30 cellular contexts compared by ENCODE assay signal in the genomic region with DNA sequence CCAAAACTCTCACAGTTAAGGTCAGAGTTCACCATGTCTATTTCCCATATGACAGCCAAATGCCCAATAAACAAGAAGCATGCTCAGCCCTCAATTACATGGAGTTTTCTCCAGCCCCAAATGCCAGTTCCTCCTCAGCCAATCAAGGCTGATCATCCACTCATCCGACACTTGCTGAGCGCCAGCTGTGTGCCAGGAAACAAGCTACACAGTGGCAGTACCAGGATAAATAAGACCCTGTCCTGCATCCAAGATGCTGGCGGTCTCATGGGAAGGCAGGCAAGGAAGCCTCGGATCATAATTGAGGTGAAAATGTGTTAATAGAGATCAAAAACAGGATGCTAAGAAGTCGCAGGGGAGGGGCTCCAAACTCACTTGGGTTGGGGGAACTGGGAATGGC. TPM values are rescaled to one million over a fixed set of nuclear protein-coding genes. Genes with fewer than 3 reads are reported as not detected.
DNase-seq lines count a peak whose midpoint lies in the region; ATAC-seq lines count a peak whose summit lies in the region.
"Had no signal": no experiment of that assay in that cellular context is flagged by ENCODE, and none has a peak within 500 bp of the region (broad histone marks: within the 10 kb centered on the region; RNA-seq: fewer than 3 reads in every experiment).

No MANE protein-coding gene starts in this region.

- H3K4me1 Mint-ChIP-seq in activated naive CD4-positive, alpha-beta T cell treated with anti-CD3 and anti-CD28 coated beads, Interleukin-2, amount 50 U/mL, for 24 hours = peaks cover 84% of the 10 kb centered on the region
- peaks cover 59% of the 10 kb centered on the region for H3K4me1 Mint-ChIP-seq in activated naive CD4-positive, alpha-beta T cell treated with anti-CD3 and anti-CD28 coated beads, Interleukin-2, amount 10 ng/mL, durations not matched to agents 7 days and 5 days
- peaks cover 59% of the 10 kb centered on the region for H3K4me1 Mint-ChIP-seq in activated T-helper 17 cell treated with anti-CD3 and anti-CD28 coated beads, Interleukin-2, amount 50 U/mL, for 72 hours

- H3K36me3 Mint-ChIP-seq in activated naive CD4-positive, alpha-beta T cell treated with anti-CD3 and anti-CD28 coated beads, Interleukin-2, amount 50 U/mL, for 24 hours = peaks cover 23% of the 10 kb centered on the region
- H3K36me3 Mint-ChIP-seq in activated naive CD4-positive, alpha-beta T cell treated with anti-CD3 and anti-CD28 coated beads, Interleukin-2, amount 10 ng/mL, durations not matched to agents 7 days and 5 days = peaks cover 56% of the 10 kb centered on the region
- H3K36me3 Mint-ChIP-seq in activated T-helper 17 cell treated with anti-CD3 and anti-CD28 coated beads, Interleukin-2, amount 50 U/mL, for 72 hours (ENCODE audit: low read depth) = peaks cover 88% of the 10 kb centered on the region

- no peak overlapping the region for H3K4me3 Mint-ChIP-seq in activated naive CD4-positive, alpha-beta T cell treated with anti-CD3 and anti-CD28 coated beads, Interleukin-2, amount 50 U/mL, for 24 hours
- H3K4me3 Mint-ChIP-seq in activated naive CD4-positive, alpha-beta T cell treated with anti-CD3 and anti-CD28 coated beads, Interleukin-2, amount 10 ng/mL, durations not matched to agents 7 days and 5 days = no peak overlapping the region
- H3K4me3 Mint-ChIP-seq in activated T-helper 17 cell treated with anti-CD3 and anti-CD28 coated beads, Interleukin-2, amount 50 U/mL, for 72 hours = peak overlapping the region; percentile 85
- H3K4me3 Mint-ChIP-seq: activated naive CD4-positive, alpha-beta T cell treated with anti-CD3 and anti-CD28 coated beads for 36 hours; neural progenitor cell; type B pancreatic cell had no signal

- ATAC-seq in activated T-helper 17 cell treated with anti-CD3 and anti-CD28 coated beads, Interleukin-2, amount 50 U/mL, for 72 hours (replicated peaks) = no peak
- ATAC-seq in GM19452 (IDR thresholded peaks at IDR 0.05; ENCODE audit: unreplicated experiment) = no peak
- ATAC-seq in GM21737 (IDR thresholded peaks at IDR 0.05; ENCODE audit: unreplicated experiment) = no peak
- ATAC-seq: esophagus mucosa, psoas muscle had no signal

- peak overlapping the region; percentile 70 for H3K27ac ChIP-seq in temporal lobe (ENCODE audit: low read depth, low read length)
- H3K27ac ChIP-seq: neural progenitor cell, Peyer's patch, psoas muscle had no signal

- CTCF ChIA-PET in activated naive CD4-positive, alpha-beta T cell treated with anti-CD3 and anti-CD28 coated beads, Interleukin-2, amount 10 ng/mL, durations not matched to agents 7 days and 5 days (lab: Charles Lee) = no interaction called here

- no peaks in the 10 kb centered on the region for H3K9me3 Mint-ChIP-seq in activated naive CD4-positive, alpha-beta T cell treated with anti-CD3 and anti-CD28 coated beads, Interleukin-2, amount 50 U/mL, for 24 hours
- no peaks in the 10 kb centered on the region for H3K9me3 Mint-ChIP-seq in activated naive CD4-positive, alpha-beta T cell treated with anti-CD3 and anti-CD28 coated beads, Interleukin-2, amount 10 ng/mL, durations not matched to agents 7 days and 5 days
- no peaks in the 10 kb centered on the region for H3K9me3 Mint-ChIP-seq in activated T-helper 17 cell treated with anti-CD3 and anti-CD28 coated beads, Interleukin-2, amount 50 U/mL, for 72 hours
- H3K9me3 Mint-ChIP-seq: CD4-positive, CD25-positive, alpha-beta regulatory T cell; type B pancreatic cell had no signal

- no peak for DNase-seq in activated naive CD4-positive, alpha-beta T cell treated with anti-CD3 and anti-CD28 coated beads, Interleukin-2, amount 10 ng/mL, durations not matched to agents 7 days and 5 days
- DNase-seq in medulla oblongata (ENCODE audit: extremely low spot score) (peak; percentile 47), NCI-H510A (lab: John Stamatoyannopoulos, UW) (no peak)
- DNase-seq: ACHN; activated CD4-positive, CD25-positive, alpha-beta regulatory T cell treated with anti-CD3 and anti-CD28 coated beads, Interleukin-2, amount 50 U/mL, for 72 hours; activated naive CD4-positive, alpha-beta T cell treated with anti-CD3 and anti-CD28 coated beads for 36 hours; CD4-positive, CD25-positive, alpha-beta regulatory T cell; DMS 273 treated with DMSO at 0.1 percent for 48 hours; effector CD4-positive, alpha-beta T cell; foreskin melanocyte; KBM-7; MM.1S; NCI-H1417 treated with DMSO at 0.1 percent for 48 hours; NCI-H524; psoas muscle; small intestine; stimulated activated CD4-positive, alpha-beta T cell treated with anti-CD3 and anti-CD28 coated beads, Interleukin-2, amount 100 ng/mL, for 24 hours; stimulated activated naive CD4-positive, alpha-beta T cell had no signal

- H3K27ac Mint-ChIP-seq in activated naive CD4-positive, alpha-beta T cell treated with anti-CD3 and anti-CD28 coated beads, Interleukin-2, amount 50 U/mL, for 24 hours = peak overlapping the region; percentile 99
- H3K27ac Mint-ChIP-seq in activated naive CD4-positive, alpha-beta T cell treated with anti-CD3 and anti-CD28 coated beads, Interleukin-2, amount 10 ng/mL, durations not matched to agents 7 days and 5 days = no peak overlapping the region
- peak overlapping the region; percentile 100 for H3K27ac Mint-ChIP-seq in activated T-helper 17 cell treated with anti-CD3 and anti-CD28 coated beads, Interleukin-2, amount 50 U/mL, for 72 hours
- H3K27ac Mint-ChIP-seq: activated naive CD4-positive, alpha-beta T cell treated with anti-CD3 and anti-CD28 coated beads for 36 hours; neural progenitor cell; type B pancreatic cell had no signal

- H3K27me3 Mint-ChIP-seq in activated naive CD4-positive, alpha-beta T cell treated with anti-CD3 and anti-CD28 coated beads, Interleukin-2, amount 50 U/mL, for 24 hours = no peaks in the 10 kb centered on the region
- no peaks in the 10 kb centered on the region for H3K27me3 Mint-ChIP-seq in activated naive CD4-positive, alpha-beta T cell treated with anti-CD3 and anti-CD28 coated beads, Interleukin-2, amount 10 ng/mL, durations not matched to agents 7 days and 5 days
- no peaks in the 10 kb centered on the region for H3K27me3 Mint-ChIP-seq in activated T-helper 17 cell treated with anti-CD3 and anti-CD28 coated beads, Interleukin-2, amount 50 U/mL, for 72 hours
- H3K27me3 Mint-ChIP-seq: CD4-positive, CD25-positive, alpha-beta regulatory T cell; type B pancreatic cell had no signal

RNA-seq across cellular contexts. Expression of gene ZBTB17, which starts 7.7 kb away (rescaled TPM):
- 100 to 1,000 TPM in 1 of 2 donors, 10 to 100 TPM in 1; 62.0 to 135 TPM for total RNA-seq in activated T-helper 17 cell treated with anti-CD3 and anti-CD28 coated beads, Interleukin-2, amount 50 U/mL, for 72 hours
- 26.3 TPM for total RNA-seq in temporal lobe

RNA-seq across cellular contexts. Expression of gene SRARP, which starts 35.9 kb away (rescaled TPM):
- not detected for total RNA-seq in activated T-helper 17 cell treated with anti-CD3 and anti-CD28 coated beads, Interleukin-2, amount 50 U/mL, for 72 hours
- total RNA-seq in temporal lobe = 1.5 TPM
- total RNA-seq: activated naive CD4-positive, alpha-beta T cell treated with anti-CD3 and anti-CD28 coated beads for 36 hours; CD4-positive, CD25-positive, alpha-beta regulatory T cell; esophagus mucosa; liver; mononuclear cell; Peyer's patch had no signal

RNA-seq across cellular contexts. Expression of gene HSPB7, which starts 49.7 kb away (rescaled TPM):
- not detected for total RNA-seq in activated T-helper 17 cell treated with anti-CD3 and anti-CD28 coated beads, Interleukin-2, amount 50 U/mL, for 72 hours
- total RNA-seq in temporal lobe = not detected
- total RNA-seq: activated naive CD4-positive, alpha-beta T cell treated with anti-CD3 and anti-CD28 coated beads for 36 hours; CD4-positive, CD25-positive, alpha-beta regulatory T cell; mononuclear cell had no signal

RNA-seq across cellular contexts. Expression of gene CLCNKA, which starts 53.7 kb away (rescaled TPM):
- under 1 TPM in 1 of 2 donors, not detected in 1; 0.40 TPM for total RNA-seq in activated T-helper 17 cell treated with anti-CD3 and anti-CD28 coated beads, Interleukin-2, amount 50 U/mL, for 72 hours
- total RNA-seq in temporal lobe = not detected
- total RNA-seq: activated naive CD4-positive, alpha-beta T cell treated with anti-CD3 and anti-CD28 coated beads for 36 hours; CD4-positive, CD25-positive, alpha-beta regulatory T cell; cerebellum; liver; mononuclear cell had no signal
